Comparison of ENCODE assay signal across 25 cellular contexts in genomic region chr21:31409849-31410762, GRCh38.
DNase-seq lines count a peak whose midpoint lies in the region; ATAC-seq, FAIRE-seq and TF ChIP-seq lines count a peak whose summit lies in the region.
"Had no signal": no experiment of that assay in that cellular context is flagged by ENCODE, and none has a peak within 500 bp of the region (broad histone marks: within the 10 kb centered on the region; RNA-seq: fewer than 3 reads in every experiment).

No MANE protein-coding gene starts in this region.

- no peak overlapping the region for H3K4me3 Mint-ChIP-seq in activated T-cell treated with anti-CD3 and anti-CD28 coated beads, Interleukin-2, amount 50 U/mL, for 4 hours
- H3K4me3 Mint-ChIP-seq: activated naive CD4-positive, alpha-beta T cell treated with anti-CD3 and anti-CD28 coated beads, Interleukin-2, amount 50 U/mL, for 24 hours; B cell; natural killer cell treated with Interleukin-12 subunit alpha and Interleukin-12 subunit beta and Interleukin-15 and Interleukin-18, amount 100 ng/mL, for 72 hours had no signal

- no peaks in the 10 kb centered on the region for H3K27me3 Mint-ChIP-seq in activated T-cell treated with anti-CD3 and anti-CD28 coated beads, Interleukin-2, amount 50 U/mL, for 4 hours (ENCODE audit: low read depth)
- H3K27me3 Mint-ChIP-seq: activated naive CD4-positive, alpha-beta T cell treated with anti-CD3 and anti-CD28 coated beads, Interleukin-2, amount 50 U/mL, for 24 hours; B cell; natural killer cell treated with Interleukin-12 subunit alpha and Interleukin-12 subunit beta and Interleukin-15 and Interleukin-18, amount 100 ng/mL, for 72 hours had no signal

- intact Hi-C loops in GM12878 (cut with micrococcal nuclease; ENCODE audit: unreplicated experiment), result loop anchor here (1.0 kb wide), 1 partner anchor 83 kb away; no protein-coding TSS in a partner anchor

- H3K27me3 ChIP-seq in GM12878 (replicated peaks in 1 of 2; ENCODE audit: control insufficient read depth in 2 of 2, insufficient read depth in 2 of 2, low read length in 1 of 2) (no peaks in the 10 kb centered on the region), hepatocyte (no peaks in the 10 kb centered on the region), thymus (ENCODE audit: control insufficient read depth, insufficient read depth) (no peaks in the 10 kb centered on the region), SJCRH30 (no peaks in the 10 kb centered on the region)
- H3K27me3 ChIP-seq: ascending aorta, vagina had no signal

- TF ChIP-seq EP300 in GM12878 (IDR thresholded peaks at IDR 0.05; ENCODE audit: borderline replicate concordance in 1 of 2, control insufficient read depth in 1 of 2, low read depth in 2 of 2, low read length in 2 of 2), result no peak

- H3K79me2 ChIP-seq in GM12878 (ENCODE audit: control insufficient read depth, insufficient read depth, low read length), result no peaks in the 10 kb centered on the region
- no peaks in the 10 kb centered on the region for H3K79me2 ChIP-seq in hepatocyte

- DNase-seq in activated T-cell treated with anti-CD3 and anti-CD28 coated beads, Interleukin-2, amount 50 U/mL, for 4 hours, result no peak
- no peak for DNase-seq in activated T-cell treated with anti-CD3 and anti-CD28 coated beads for 4 hours
- DNase-seq in GM12878 (ENCODE audit: low read depth, low spot score), result no peak
- no peak for DNase-seq in hepatocyte (ENCODE audit: low spot score)
- DNase-seq in stimulated activated naive CD4-positive, alpha-beta T cell (lab: John Stamatoyannopoulos, UW), result no peak
- no peak for DNase-seq in HEK293T (ENCODE audit: extremely low spot score)
- DNase-seq in SJCRH30, result no peak
- DNase-seq: activated CD4-positive, alpha-beta T cell treated with anti-CD3 and anti-CD28 coated beads, Interleukin-2, amount 50 U/mL, for 48 hours; foreskin fibroblast; kidney; mesenchymal stem cell; NCI-H1436 treated with DMSO at 0.1 percent for 48 hours; NCI-H526 treated with DMSO at 0.1 percent for 48 hours; OCI-M1; SIG-M5 had no signal

- H3K27ac ChIP-seq in GM12878 (ENCODE audit: control insufficient read depth, insufficient read depth) (no peak overlapping the region), hepatocyte (peak overlapping the region; percentile 23), thymus (ENCODE audit: low read depth) (peak overlapping the region; percentile 81), SJCRH30 (no peak overlapping the region)
- H3K27ac ChIP-seq: ascending aorta, skin epidermis, vagina, VCaP had no signal

- WGBS in GM12878 (ENCODE audit: insufficient coverage, insufficient replicate concordance, low lambda C conversion rate, missing lambda C conversion rate), result 48% methylated on average over 11 of the region's 11 CpGs
- WGBS in hepatocyte (ENCODE audit: low lambda C conversion rate, missing lambda C conversion rate), result 74% methylated on average over 11 of the region's 11 CpGs
- WGBS in thymus, result 82% methylated on average over 11 of the region's 11 CpGs

- no peak for TF ChIP-seq POLR2A in GM12878 (IDR thresholded peaks at IDR 0.05; ENCODE audit: low read depth, low read length)

- RAD21 ChIA-PET in GM12878 (lab: Charles Lee; ENCODE audit: unreplicated experiment), result interaction anchor here (1.9 kb wide), 1 partner anchor 84 kb away, joined by 6 read pairs; no protein-coding TSS in a partner anchor

- no TSS peak for BruUV-seq in GM12878 (replicated peaks; lab: Mats Ljungman, UMichigan)

- TF ChIP-seq CTCF in GM12878 (IDR thresholded peaks at IDR 0.05 in 2 of 3, conservative IDR thresholded peaks at IDR 0.05 in 1 of 3; ENCODE audit: control insufficient read depth in 2 of 3, extremely low read depth in 1 of 3, insufficient read depth in 1 of 3, low read depth in 3 of 3, low read length in 3 of 3) (no peak), hepatocyte (IDR thresholded peaks at IDR 0.05; ENCODE audit: poor library complexity) (no peak)

- H2AFZ ChIP-seq in GM12878 (ENCODE audit: control insufficient read depth, low read depth, low read length) (no peak overlapping the region), hepatocyte (no peak overlapping the region)

- H3K36me3 ChIP-seq in GM12878 (ENCODE audit: control insufficient read depth in 2 of 2, insufficient read depth in 2 of 2, low read length in 1 of 2) (no peaks in the 10 kb centered on the region), hepatocyte (replicated peaks; ENCODE audit: insufficient read depth, low read depth) (no peaks in the 10 kb centered on the region), thymus (ENCODE audit: control insufficient read depth, insufficient read depth) (no peaks in the 10 kb centered on the region), SJCRH30 (no peaks in the 10 kb centered on the region)
- H3K36me3 ChIP-seq: ascending aorta, vagina had no signal

- H3K4me2 ChIP-seq in GM12878 (ENCODE audit: control insufficient read depth, insufficient read depth) (no peak overlapping the region), hepatocyte (no peak overlapping the region)

- in situ Hi-C loops in GM12878 (cut with MboI), result no loop called here

- no peaks in the 10 kb centered on the region for H3K36me3 Mint-ChIP-seq in activated T-cell treated with anti-CD3 and anti-CD28 coated beads, Interleukin-2, amount 50 U/mL, for 4 hours (ENCODE audit: insufficient read depth)
- H3K36me3 Mint-ChIP-seq: activated naive CD4-positive, alpha-beta T cell treated with anti-CD3 and anti-CD28 coated beads, Interleukin-2, amount 50 U/mL, for 24 hours; natural killer cell treated with Interleukin-12 subunit alpha and Interleukin-12 subunit beta and Interleukin-15 and Interleukin-18, amount 100 ng/mL, for 72 hours had no signal

- H3K4me3 ChIP-seq in GM12878, result no peak overlapping the region
- no peak overlapping the region for H3K4me3 ChIP-seq in hepatocyte
- H3K4me3 ChIP-seq in thymus (ENCODE audit: low read length), result no peak overlapping the region
- no peak overlapping the region for H3K4me3 ChIP-seq in SJCRH30
- H3K4me3 ChIP-seq: ascending aorta, skin epidermis, vagina had no signal

- H3K9me3 Mint-ChIP-seq in activated T-cell treated with anti-CD3 and anti-CD28 coated beads, Interleukin-2, amount 50 U/mL, for 4 hours, result no peaks in the 10 kb centered on the region
- H3K9me3 Mint-ChIP-seq: activated naive CD4-positive, alpha-beta T cell treated with anti-CD3 and anti-CD28 coated beads, Interleukin-2, amount 50 U/mL, for 24 hours; natural killer cell treated with Interleukin-12 subunit alpha and Interleukin-12 subunit beta and Interleukin-15 and Interleukin-18, amount 100 ng/mL, for 72 hours had no signal

- SMC1A ChIA-PET in GM12878 (lab: Charles Lee; ENCODE audit: uncharacterized antibody, unreplicated experiment), result interaction anchor here (1.1 to 1.9 kb wide), 2 partner anchors 36 to 212 kb away, joined by 3 to 4 read pairs; no protein-coding TSS in a partner anchor

- no peak overlapping the region for H3K9ac ChIP-seq in GM12878 (ENCODE audit: control insufficient read depth, insufficient read depth, low read length)

- no peak for TF ChIP-seq RAD21 in GM12878 (IDR thresholded peaks at IDR 0.05; ENCODE audit: insufficient read depth, low read depth, low read length)

- no peaks in the 10 kb centered on the region for H3K9me3 ChIP-seq in GM12878 (replicated peaks; ENCODE audit: control insufficient read depth, insufficient read depth, low read length)
- no peaks in the 10 kb centered on the region for H3K9me3 ChIP-seq in hepatocyte (ENCODE audit: low read depth)
- no peaks in the 10 kb centered on the region for H3K9me3 ChIP-seq in thymus (ENCODE audit: control insufficient read depth)
- no peaks in the 10 kb centered on the region for H3K9me3 ChIP-seq in SJCRH30 (replicated peaks)
- H3K9me3 ChIP-seq: ascending aorta, vagina had no signal

- POLR2A ChIA-PET in GM12878 (lab: Charles Lee) (interaction anchor here (0.6 kb wide), 1 partner anchor 10 kb away, joined by 3 read pairs; no protein-coding TSS in a partner anchor), HEK293T (lab: Yijun Ruan, JAX) (no interaction called here)

- H4K20me1 ChIP-seq in GM12878 (ENCODE audit: control insufficient read depth, insufficient read depth) (no peaks in the 10 kb centered on the region), hepatocyte (ENCODE audit: insufficient read depth, poor library complexity, severe bottlenecking) (no peaks in the 10 kb centered on the region)

- FAIRE-seq in GM12878 (lab: Jason Lieb, UNC), result peak; percentile 18
- FAIRE-seq: A204.1, kidney had no signal

- peak; percentile 7 to 17 for ATAC-seq in activated T-cell treated with anti-CD3 and anti-CD28 coated beads, Interleukin-2, amount 50 U/mL, for 4 hours
- no peak for ATAC-seq in GM12878
- ATAC-seq: HCT116 had no signal

- no peaks in the 10 kb centered on the region for H3K9me2 ChIP-seq in hepatocyte (replicated peaks; ENCODE audit: insufficient read depth)

- H3K4me1 ChIP-seq in GM12878 (ENCODE audit: control insufficient read depth, insufficient read depth, low read length), result no peaks in the 10 kb centered on the region
- peaks cover 8% of the 10 kb centered on the region for H3K4me1 ChIP-seq in hepatocyte (ENCODE audit: insufficient read depth)
- H3K4me1 ChIP-seq in thymus (ENCODE audit: control insufficient read depth, insufficient read depth, low read length), result peaks cover 43% of the 10 kb centered on the region
- no peaks in the 10 kb centered on the region for H3K4me1 ChIP-seq in SJCRH30
- H3K4me1 ChIP-seq: ascending aorta, vagina had no signal

- CTCF ChIA-PET in GM12878 (lab: Yijun Ruan, JAX), result interaction anchor here (2.0 kb wide), 1 partner anchor 36 kb away, joined by 4 read pairs; no protein-coding TSS in a partner anchor
- CTCF ChIA-PET in HEK293T (lab: Yijun Ruan, JAX), result interaction anchor here (0.7 kb wide), 1 partner anchor 174 kb away, joined by 3 read pairs; no protein-coding TSS in a partner anchor

- peaks cover 14% of the 10 kb centered on the region for H3K4me1 Mint-ChIP-seq in activated T-cell treated with anti-CD3 and anti-CD28 coated beads, Interleukin-2, amount 50 U/mL, for 4 hours (ENCODE audit: low read depth)
- H3K4me1 Mint-ChIP-seq: B cell had no signal

TF ChIP-seq in HEK293T, 16 proteins besides CTCF, POLR2A, EP300 and RAD21 (continues in another document):
- TF ChIP-seq ZNF384 (IDR thresholded peaks at IDR 0.05) (no peak), SP1 (IDR thresholded peaks at IDR 0.05) (no peak), FOXK2 (IDR thresholded peaks at IDR 0.05) (no peak), FOXM1 (IDR thresholded peaks at IDR 0.05; ENCODE audit: borderline replicate concordance) (no peak), LEF1 (IDR thresholded peaks at IDR 0.05; ENCODE audit: borderline replicate concordance) (no peak), PKNOX1 (IDR thresholded peaks at IDR 0.05) (no peak), BHLHE40 (IDR thresholded peaks at IDR 0.05; ENCODE audit: borderline replicate concordance) (no peak), FOXA1 (IDR thresholded peaks at IDR 0.05) (no peak)

Comparison
In these comparisons a context has a peak if more than half of its experiments do, and no peak if none do; other contexts are left out.
1. H3K27ac ChIP-seq: peak in hepatocyte (single experiment) and thymus (single experiment); none in GM12878 (single experiment) and SJCRH30 (single experiment).